22 cellular contexts compared by ENCODE assay signal in genomic region chr15:73716417-73716816, GRCh38. TPM values are rescaled to one million over a fixed set of nuclear protein-coding genes. Genes with fewer than 3 reads are reported as not detected.
DNase-seq lines count a peak whose midpoint lies in the region; ATAC-seq, FAIRE-seq and TF ChIP-seq lines count a peak whose summit lies in the region.
"Had no signal": no experiment of that assay in that cellular context is flagged by ENCODE, and none has a peak within 500 bp of the region (broad histone marks: within the 10 kb centered on the region; RNA-seq: fewer than 3 reads in every experiment).

No MANE protein-coding gene starts in this region.

- H3K4me1 Mint-ChIP-seq in activated CD4-positive, alpha-beta memory T cell treated with anti-CD3 and anti-CD28 coated beads for 36 hours (ENCODE audit: low read depth) = no peaks in the 10 kb centered on the region
- H3K4me1 Mint-ChIP-seq in activated naive CD4-positive, alpha-beta T cell treated with anti-CD3 and anti-CD28 coated beads for 36 hours (ENCODE audit: low read depth) = no peaks in the 10 kb centered on the region
- H3K4me1 Mint-ChIP-seq: CD4-positive, alpha-beta memory T cell had no signal

- intact Hi-C loops in left ventricle myocardium inferior (cut with micrococcal nuclease) = no loop called here
- intact Hi-C loops in activated CD4-positive, alpha-beta memory T cell treated with anti-CD3 and anti-CD28 coated beads for 36 hours (cut with micrococcal nuclease) = no loop called here
- intact Hi-C loops in activated naive CD4-positive, alpha-beta T cell treated with anti-CD3 and anti-CD28 coated beads for 36 hours (cut with micrococcal nuclease) = no loop called here

- H3K27ac ChIP-seq in left ventricle myocardium inferior (replicated peaks) = peak overlapping the region; percentile 83
- no peak overlapping the region for H3K27ac ChIP-seq in small intestine (ENCODE audit: low read depth in 1 of 2, low read length in 1 of 2)
- H3K27ac ChIP-seq in gastroesophageal sphincter = no peak overlapping the region
- H3K27ac ChIP-seq: cardiac muscle cell, KMS-11 had no signal

- POLR2A ChIA-PET in activated CD4-positive, alpha-beta memory T cell treated with anti-CD3 and anti-CD28 coated beads for 36 hours (lab: Charles Lee) = no interaction called here

- H3K4me3 ChIP-seq in left ventricle myocardium inferior = no peak overlapping the region
- H3K4me3 ChIP-seq in small intestine (ENCODE audit: low read depth in 1 of 2, low read length in 2 of 2) = no peak overlapping the region
- H3K4me3 ChIP-seq in gastroesophageal sphincter = no peak overlapping the region
- H3K4me3 ChIP-seq: cardiac muscle cell, smooth muscle cell had no signal

- WGBS in small intestine, 3 donors = 48 to 71% (median 50%) methylated on average over 6 of the region's 6 CpGs
- 69 to 83% methylated on average over 1 to 5 of the region's 6 CpGs for WGBS in gastroesophageal sphincter (ENCODE audit: low coverage in 1 of 2), 2 donors

- ATAC-seq in gastroesophageal sphincter = no peak
- no peak for ATAC-seq in HG03469 (IDR thresholded peaks at IDR 0.05; ENCODE audit: unreplicated experiment)
- ATAC-seq: activated CD8-positive, alpha-beta T cell treated with anti-CD3 and anti-CD28 coated beads for 36 hours had no signal

- H3K27ac Mint-ChIP-seq in activated CD4-positive, alpha-beta memory T cell treated with anti-CD3 and anti-CD28 coated beads for 36 hours = no peak overlapping the region
- no peak overlapping the region for H3K27ac Mint-ChIP-seq in activated naive CD4-positive, alpha-beta T cell treated with anti-CD3 and anti-CD28 coated beads for 36 hours
- H3K27ac Mint-ChIP-seq: activated CD8-positive, alpha-beta T cell treated with anti-CD3 and anti-CD28 coated beads for 36 hours; CD4-positive, alpha-beta memory T cell had no signal

- H3K36me3 ChIP-seq in left ventricle myocardium inferior = peaks cover 15% of the 10 kb centered on the region
- no peaks in the 10 kb centered on the region for H3K36me3 ChIP-seq in small intestine (ENCODE audit: control insufficient read depth in 2 of 2, insufficient read depth in 2 of 2, low read length in 2 of 2)
- peaks cover 0 to 34% of the 10 kb centered on the region in 2 donors for H3K36me3 ChIP-seq in gastroesophageal sphincter
- H3K36me3 ChIP-seq: cardiac muscle cell had no signal

- no peak for TF ChIP-seq EP300 in gastroesophageal sphincter (IDR thresholded peaks at IDR 0.05)

- no peaks in the 10 kb centered on the region for H3K9me3 ChIP-seq in left ventricle myocardium inferior (replicated peaks)
- H3K9me3 ChIP-seq in small intestine (ENCODE audit: control insufficient read depth, low read depth) = no peaks in the 10 kb centered on the region
- no peaks in the 10 kb centered on the region for H3K9me3 ChIP-seq in gastroesophageal sphincter

- H3K27me3 ChIP-seq in left ventricle myocardium inferior (ENCODE audit: low read depth) = no peaks in the 10 kb centered on the region
- H3K27me3 ChIP-seq in small intestine (ENCODE audit: control insufficient read depth in 2 of 2, insufficient read depth in 2 of 2, low read length in 2 of 2) = no peaks in the 10 kb centered on the region
- no peaks in the 10 kb centered on the region for H3K27me3 ChIP-seq in gastroesophageal sphincter
- H3K27me3 ChIP-seq: cardiac muscle cell had no signal

- TF ChIP-seq CTCF in left ventricle myocardium inferior (IDR thresholded peaks at IDR 0.05; ENCODE audit: borderline replicate concordance) = no peak
- TF ChIP-seq CTCF in gastroesophageal sphincter (IDR thresholded peaks at IDR 0.05) = no peak

- H3K27me3 Mint-ChIP-seq in activated CD4-positive, alpha-beta memory T cell treated with anti-CD3 and anti-CD28 coated beads for 36 hours = peaks cover 11% of the 10 kb centered on the region
- H3K27me3 Mint-ChIP-seq in activated naive CD4-positive, alpha-beta T cell treated with anti-CD3 and anti-CD28 coated beads for 36 hours (ENCODE audit: low read depth) = no peaks in the 10 kb centered on the region

- CTCF ChIA-PET in activated CD4-positive, alpha-beta memory T cell treated with anti-CD3 and anti-CD28 coated beads for 36 hours (lab: Charles Lee) = interaction anchor here (1.2 to 1.7 kb wide), 3 partner anchors 11 to 80 kb away, joined by 3 to 6 read pairs (median 3); no protein-coding TSS in a partner anchor
- CTCF ChIA-PET in activated naive CD4-positive, alpha-beta T cell treated with anti-CD3 and anti-CD28 coated beads for 36 hours (lab: Charles Lee) = interaction anchor here (1.1 kb wide), 1 partner anchor 80 kb away, joined by 4 read pairs; no protein-coding TSS in a partner anchor

- peak; percentile 73 for DNase-seq in NCI-H1105 treated with DMSO at 0.1 percent for 48 hours (lab: John Stamatoyannopoulos, UW)
- DNase-seq in NCI-H345 treated with DMSO at 0.1 percent for 48 hours (lab: John Stamatoyannopoulos, UW; ENCODE audit: unreplicated experiment) = peak; percentile 16
- peak; percentile 89 for DNase-seq in left ventricle myocardium inferior
- DNase-seq in small intestine = peak; percentile 40
- no peak for DNase-seq in activated CD4-positive, alpha-beta memory T cell treated with anti-CD3 and anti-CD28 coated beads for 36 hours
- DNase-seq in activated naive CD4-positive, alpha-beta T cell treated with anti-CD3 and anti-CD28 coated beads for 36 hours = no peak
- DNase-seq: activated CD8-positive, alpha-beta T cell treated with anti-CD3 and anti-CD28 coated beads for 36 hours; amniotic stem cell; CD4-positive, alpha-beta memory T cell; EL; foreskin melanocyte; HCEC 1CT; NCI-H226; stimulated activated CD4-positive, alpha-beta T cell treated with anti-CD3 and anti-CD28 coated beads, Interleukin-4, amount 100 ng/mL, for 4 hours; T-helper 9 cell had no signal

- H3K4me1 ChIP-seq in left ventricle myocardium inferior (peaks cover 31% of the 10 kb centered on the region), small intestine (ENCODE audit: control insufficient read depth in 2 of 2, insufficient read depth in 1 of 2, low read depth in 1 of 2, low read length in 1 of 2) (no peaks in the 10 kb centered on the region), gastroesophageal sphincter (peaks cover 0 to 13% (median 0%) of the 10 kb centered on the region in 3 donors)

- no peak for FAIRE-seq in small intestine (lab: Jason Lieb, UNC)
- FAIRE-seq: HTR-8/SVneo, urothelium cell line had no signal

- H3K4me3 Mint-ChIP-seq in activated CD4-positive, alpha-beta memory T cell treated with anti-CD3 and anti-CD28 coated beads for 36 hours = no peak overlapping the region
- H3K4me3 Mint-ChIP-seq in activated naive CD4-positive, alpha-beta T cell treated with anti-CD3 and anti-CD28 coated beads for 36 hours = no peak overlapping the region
- H3K4me3 Mint-ChIP-seq: activated CD8-positive, alpha-beta T cell treated with anti-CD3 and anti-CD28 coated beads for 36 hours; CD4-positive, alpha-beta memory T cell had no signal

- no peak for TF ChIP-seq POLR2A in gastroesophageal sphincter (IDR thresholded peaks at IDR 0.05)

- no peaks in the 10 kb centered on the region for H3K9me3 Mint-ChIP-seq in activated CD4-positive, alpha-beta memory T cell treated with anti-CD3 and anti-CD28 coated beads for 36 hours
- H3K9me3 Mint-ChIP-seq in activated naive CD4-positive, alpha-beta T cell treated with anti-CD3 and anti-CD28 coated beads for 36 hours = no peaks in the 10 kb centered on the region
- H3K9me3 Mint-ChIP-seq: activated CD8-positive, alpha-beta T cell treated with anti-CD3 and anti-CD28 coated beads for 36 hours; CD4-positive, alpha-beta memory T cell had no signal

- H3K36me3 Mint-ChIP-seq in activated CD4-positive, alpha-beta memory T cell treated with anti-CD3 and anti-CD28 coated beads for 36 hours = no peaks in the 10 kb centered on the region
- no peaks in the 10 kb centered on the region for H3K36me3 Mint-ChIP-seq in activated naive CD4-positive, alpha-beta T cell treated with anti-CD3 and anti-CD28 coated beads for 36 hours (ENCODE audit: low read depth)
- H3K36me3 Mint-ChIP-seq: CD4-positive, alpha-beta memory T cell had no signal

RNA-seq across cellular contexts. Expression of gene CD276, which starts 32.2 kb away (rescaled TPM):
- total RNA-seq in left ventricle myocardium inferior (32.4 TPM), gastroesophageal sphincter (10 to 100 TPM; 34.7 to 61.5 (median 48.0) TPM)
- 10 to 100 TPM in 2 of 3 donors, 1 to 10 TPM in 1; 7.8 to 40.7 (median 10.3) TPM for polyA plus RNA-seq in small intestine
- 1 to 10 TPM; 3.7 to 4.9 TPM for total RNA-seq in activated CD4-positive, alpha-beta memory T cell treated with anti-CD3 and anti-CD28 coated beads for 36 hours
- total RNA-seq in activated naive CD4-positive, alpha-beta T cell treated with anti-CD3 and anti-CD28 coated beads for 36 hours = 1 to 10 TPM; 1.2 to 1.3 TPM
- polyA plus RNA-seq: CD4-positive, alpha-beta memory T cell had no signal

RNA-seq across cellular contexts. Expression of gene INSYN1, which starts 36.7 kb away (rescaled TPM):
- 121 TPM for total RNA-seq in left ventricle myocardium inferior
- 1 to 10 TPM in 2 of 3 donors, not detected in 1; 1.9 TPM for polyA plus RNA-seq in small intestine
- total RNA-seq in activated CD4-positive, alpha-beta memory T cell treated with anti-CD3 and anti-CD28 coated beads for 36 hours = not detected
- total RNA-seq in gastroesophageal sphincter = 10 to 100 TPM; 11.4 to 30.2 (median 16.3) TPM
- total RNA-seq in activated naive CD4-positive, alpha-beta T cell treated with anti-CD3 and anti-CD28 coated beads for 36 hours = not detected
- total RNA-seq: activated CD8-positive, alpha-beta T cell treated with anti-CD3 and anti-CD28 coated beads for 36 hours; CD4-positive, alpha-beta memory T cell had no signal
- polyA plus RNA-seq: CD4-positive, alpha-beta memory T cell had no signal

Comparison
In these comparisons a context has a peak if more than half of its experiments do, and no peak if none do; other contexts are left out.
1. DNase-seq: peak in NCI-H1105 treated with DMSO at 0.1 percent for 48 hours (single experiment), NCI-H345 treated with DMSO at 0.1 percent for 48 hours (single experiment), left ventricle myocardium inferior (single experiment) and small intestine (single experiment); none in activated CD4-positive, alpha-beta memory T cell treated with anti-CD3 and anti-CD28 coated beads for 36 hours (single experiment) and activated naive CD4-positive, alpha-beta T cell treated with anti-CD3 and anti-CD28 coated beads for 36 hours (single experiment).
2. RNA of gene INSYN1, which starts 36.7 kb away (total RNA-seq): 121 TPM in left ventricle myocardium inferior (single experiment) and 11.4 to 30.2 TPM in gastroesophageal sphincter; not detected in activated CD4-positive, alpha-beta memory T cell treated with anti-CD3 and anti-CD28 coated beads for 36 hours and not detected in activated naive CD4-positive, alpha-beta T cell treated with anti-CD3 and anti-CD28 coated beads for 36 hours; every median in the first group is over 10 times any median in the second.